Comparison of ENCODE assay signal across 8 cellular contexts in the genomic region with DNA sequence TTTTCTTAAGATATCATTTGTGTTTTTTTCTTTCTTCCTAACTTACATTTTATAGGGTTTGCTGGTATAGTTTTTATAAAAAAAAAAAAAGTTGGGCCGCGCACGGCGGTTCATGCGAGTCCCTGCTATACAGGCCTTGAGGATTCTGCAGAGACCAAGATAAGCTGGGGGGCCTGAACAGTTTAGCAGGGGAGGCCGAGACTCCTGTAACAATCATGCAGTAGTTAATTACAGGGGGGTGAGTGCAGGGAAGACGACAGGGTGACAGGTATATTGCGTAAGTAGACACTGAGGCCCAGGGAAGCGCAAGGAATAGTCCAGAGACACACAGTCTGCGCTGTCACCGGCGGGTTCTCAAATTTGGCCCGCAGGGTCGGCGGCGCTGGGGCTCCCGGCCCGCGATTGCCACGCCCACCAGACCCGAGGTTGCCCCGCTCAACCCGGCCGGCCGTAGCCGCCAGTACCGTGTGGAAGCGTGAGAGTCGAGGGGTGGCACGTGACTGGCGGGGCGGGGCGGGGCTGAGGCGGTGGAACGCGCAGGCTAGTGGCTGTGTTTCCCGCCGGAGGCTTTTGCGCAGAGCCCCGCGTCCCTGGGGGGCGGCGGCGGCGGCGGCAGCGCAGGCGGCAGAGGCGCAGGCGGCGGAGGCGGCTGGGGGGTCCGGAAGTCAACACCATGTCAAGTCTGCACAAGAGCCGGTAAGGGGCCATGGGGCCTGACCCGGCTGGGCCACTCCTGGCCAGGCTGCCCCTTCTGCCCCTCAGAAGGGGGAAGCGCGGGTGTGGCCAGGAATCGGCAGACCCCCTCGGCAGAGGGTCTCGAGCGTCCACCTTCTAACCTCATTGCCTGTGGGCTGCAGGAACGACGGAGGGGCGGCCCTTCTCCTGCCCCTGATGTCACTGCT. TPM values are rescaled to one million over a fixed set of nuclear protein-coding genes. Genes with fewer than 3 reads are reported as not detected.
DNase-seq lines count a peak whose midpoint lies in the region; ATAC-seq and TF ChIP-seq lines count a peak whose summit lies in the region.

A gene with protein sequence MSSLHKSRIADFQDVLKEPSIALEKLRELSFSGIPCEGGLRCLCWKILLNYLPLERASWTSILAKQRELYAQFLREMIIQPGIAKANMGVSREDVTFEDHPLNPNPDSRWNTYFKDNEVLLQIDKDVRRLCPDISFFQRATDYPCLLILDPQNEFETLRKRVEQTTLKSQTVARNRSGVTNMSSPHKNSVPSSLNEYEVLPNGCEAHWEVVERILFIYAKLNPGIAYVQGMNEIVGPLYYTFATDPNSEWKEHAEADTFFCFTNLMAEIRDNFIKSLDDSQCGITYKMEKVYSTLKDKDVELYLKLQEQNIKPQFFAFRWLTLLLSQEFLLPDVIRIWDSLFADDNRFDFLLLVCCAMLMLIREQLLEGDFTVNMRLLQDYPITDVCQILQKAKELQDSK (plus strand): TSS at position 573 of the 902 bp plus-strand sequence. CDS start 101 bp downstream, at position 674.

- DNase-seq in DMS 273 treated with DMSO at 0.1 percent for 48 hours (lab: John Stamatoyannopoulos, UW) = peak; percentile 64
- peak; percentile 60 for DNase-seq in Jurkat, Clone E6-1 (ENCODE audit: low read depth, low spot score)
- DNase-seq in PC-9 = peak; percentile 71 to 88
- DNase-seq in activated T-cell treated with anti-CD3 and anti-CD28 coated beads for 48 hours (ENCODE audit: low read depth) = peak; percentile 89
- DNase-seq in epithelial cell of proximal tubule (ENCODE audit: low read depth) = no peak
- peak; percentile 91 for DNase-seq in mucosa of gallbladder (ENCODE audit: low spot score)
- DNase-seq in stimulated activated CD8-positive, alpha-beta memory T cell treated with anti-CD3 and anti-CD28 coated beads, Interleukin-4, amount 100 ng/mL, for 24 hours (ENCODE audit: low read depth) = peak; percentile 83

- H3K4me2 ChIP-seq in PC-9 = peak within 1 kb of the TSS; percentile 97

- H3K9me2 ChIP-seq in PC-9 (ENCODE audit: insufficient read depth) = no peaks in the 10 kb centered on the region

- H3K36me3 ChIP-seq in PC-9 (ENCODE audit: low read depth) = 0 out of 2 replicates have a peak, but pooled peaks cover 3% of the 10 kb centered on the region

- H3K4me3 ChIP-seq in Jurkat, Clone E6-1 (ENCODE audit: low read length) = peak within 1 kb of the TSS; percentile 96
- peak within 1 kb of the TSS; percentile 96 for H3K4me3 ChIP-seq in PC-9
- H3K4me3 ChIP-seq in epithelial cell of proximal tubule (ENCODE audit: low read depth, low read length) = peak within 1 kb of the TSS; percentile 97

- peak within 1 kb of the TSS; percentile 99 for H2AFZ ChIP-seq in PC-9

- no peaks in the 10 kb centered on the region for H3K9me3 ChIP-seq in PC-9 (ENCODE audit: insufficient read depth, low read depth)

- intact Hi-C loops in PC-9 (cut with micrococcal nuclease; ENCODE audit: unreplicated experiment) = loop anchor here (1.0 to 2.0 kb wide), 2 partner anchors 15 to 152 kb away; no protein-coding TSS in a partner anchor

- POLR2A ChIA-PET in PC-9 (lab: Charles Lee; ENCODE audit: unreplicated experiment) = no interaction called here

- peak within 1 kb of the TSS; percentile 43 for H3K27ac ChIP-seq in PC-9

- peak; percentile 83 for ATAC-seq in GM21576 (IDR thresholded peaks at IDR 0.05; ENCODE audit: unreplicated experiment)

- peaks cover 16% of the 10 kb centered on the region for H3K4me1 ChIP-seq in PC-9 (replicated peaks; ENCODE audit: insufficient read depth)

- H4K20me1 ChIP-seq in PC-9 (ENCODE audit: insufficient read depth) = no peaks in the 10 kb centered on the region

- no peaks in the 10 kb centered on the region for H3K27me3 ChIP-seq in PC-9 (ENCODE audit: insufficient read depth, low read depth)

- H3F3A ChIP-seq in PC-9 (ENCODE audit: insufficient read depth, low read depth) = peaks cover 11% of the 10 kb centered on the region; the same call in 1 of the 2 replicates

- CTCF ChIA-PET in PC-9 (lab: Charles Lee) = no interaction called here

- H3K79me2 ChIP-seq in PC-9 (ENCODE audit: low read depth) = peaks cover 24% of the 10 kb centered on the region

- BruUV-seq in PC-9 (replicated peaks; lab: Mats Ljungman, UMichigan) = no TSS peak

- TF ChIP-seq CTCF in PC-9 (conservative IDR thresholded peaks at IDR 0.05) = no peak
- TF ChIP-seq CTCF in epithelial cell of proximal tubule (conservative IDR thresholded peaks at IDR 0.05; ENCODE audit: low read depth, low read length) = no peak

RNA-seq across cellular contexts. Expression of the gene that starts here (rescaled TPM):
- 17.1 TPM for polyA plus RNA-seq in Jurkat, Clone E6-1 (2012; ENCODE audit: insufficient read depth, insufficient read length)
- 38.2 and 41.9 TPM in 2 replicates for total RNA-seq in PC-9 (2021)
- total RNA-seq in epithelial cell of proximal tubule = 11.3 and 27.1 TPM in 2 replicates
- total RNA-seq in mucosa of gallbladder = 31.0 TPM
